8 cellular contexts compared by ENCODE assay signal in genomic region chr17:29929006-29929543, GRCh38. TPM values are rescaled to one million over a fixed set of nuclear protein-coding genes. Genes with fewer than 3 reads are reported as not detected.
DNase-seq lines count a peak whose midpoint lies in the region; ATAC-seq and TF ChIP-seq lines count a peak whose summit lies in the region.

No MANE protein-coding gene starts in this region.

- WGBS in GM23248 (ENCODE audit: low coverage in 1 of 2, low lambda C conversion rate in 2 of 2, missing lambda C conversion rate in 2 of 2), 2 experiments: 1 to 2% methylated on average over 13 of the region's 13 CpGs
- 3% methylated on average over 13 of the region's 13 CpGs for WGBS in mammary epithelial cell (ENCODE audit: low coverage, missing lambda C conversion rate)
- WGBS in testis, 2 donors: 2% methylated on average over 13 of the region's 13 CpGs

- H3K9me3 ChIP-seq in GM23248 (ENCODE audit: low read depth) (no peaks in the 10 kb centered on the region), mammary epithelial cell (replicated peaks; ENCODE audit: insufficient read depth, low read length) (no peaks in the 10 kb centered on the region), testis (no peaks in the 10 kb centered on the region)

- H3K4me1 ChIP-seq in GM23248 (ENCODE audit: insufficient read depth) (peaks cover 20% of the 10 kb centered on the region), mammary epithelial cell (ENCODE audit: insufficient read depth, low read length) (peaks cover 17% of the 10 kb centered on the region), testis (peaks cover 10% of the 10 kb centered on the region)

- no peaks in the 10 kb centered on the region for H3K27me3 ChIP-seq in GM23248 (replicated peaks; ENCODE audit: insufficient read depth)
- no peaks in the 10 kb centered on the region for H3K27me3 ChIP-seq in mammary epithelial cell (ENCODE audit: insufficient read depth, low read length)
- no peaks in the 10 kb centered on the region for H3K27me3 ChIP-seq in layer of hippocampus (ENCODE audit: control insufficient read depth, insufficient read depth, low read length)
- H3K27me3 ChIP-seq in testis: no peaks in the 10 kb centered on the region

- intact Hi-C loops in mammary epithelial cell (cut with micrococcal nuclease) (no loop called here), testis (cut with DNase I; ENCODE audit: low total_unique reads) (loop anchor here (10.0 kb wide), 1 partner anchor 124 kb away; no protein-coding TSS in a partner anchor)

- H3K27ac ChIP-seq in GM23248: peak overlapping the region; percentile 55
- peak overlapping the region; percentile 67 for H3K27ac ChIP-seq in mammary epithelial cell (ENCODE audit: insufficient read depth, low read depth, low read length)
- peak overlapping the region; percentile 96 for H3K27ac ChIP-seq in layer of hippocampus (ENCODE audit: low read depth, low read length)
- peak overlapping the region; percentile 83 to 91 for H3K27ac ChIP-seq in testis

- no peaks in the 10 kb centered on the region for H4K20me1 ChIP-seq in GM23248 (ENCODE audit: insufficient read depth)
- no peaks in the 10 kb centered on the region for H4K20me1 ChIP-seq in mammary epithelial cell (ENCODE audit: insufficient read depth, low read length)

- H3K4me3 ChIP-seq in GM23248 (peak overlapping the region; percentile 80), mammary epithelial cell (replicated peaks in 1 of 3; ENCODE audit: insufficient read depth in 1 of 3, low read depth in 2 of 3, low read length in 3 of 3) (peak overlapping the region; percentile 62 to 99 (median 82)), testis (peak overlapping the region; percentile 94 to 98)

- DNase-seq in Ammon's horn (ENCODE audit: low spot score) (peak; percentile 13), GM23248 (peak; percentile 72), NOMO-1 treated with DMSO at 0.1 percent for 48 hours (lab: John Stamatoyannopoulos, UW; ENCODE audit: unreplicated experiment) (peak; percentile 37), mammary epithelial cell (peak; percentile 52), testis (no peak)

- H3K79me2 ChIP-seq in GM23248 (ENCODE audit: insufficient read depth): peaks cover 58% of the 10 kb centered on the region
- peaks cover 58% of the 10 kb centered on the region for H3K79me2 ChIP-seq in mammary epithelial cell (ENCODE audit: insufficient read depth, low read length)

- CTCF ChIA-PET in mammary epithelial cell (lab: Charles Lee; ENCODE audit: low non-redundant PET): no interaction called here

- peak overlapping the region; percentile 93 for H3K4me2 ChIP-seq in GM23248 (ENCODE audit: unreplicated experiment)
- peak overlapping the region; percentile 93 for H3K4me2 ChIP-seq in mammary epithelial cell (ENCODE audit: insufficient read depth, low read depth, low read length)

- H3K9me2 ChIP-seq in GM23248 (ENCODE audit: insufficient read depth): no peaks in the 10 kb centered on the region

- in situ Hi-C loops in GM23248 (cut with MboI): no loop called here
- in situ Hi-C loops in mammary epithelial cell (cut with MboI; ENCODE audit: low sequenced_read_pairs in 2 of 2): loop anchor here (5.0 to 25.0 kb wide), 2 partner anchors 122 to 292 kb away; no protein-coding TSS in a partner anchor

- H3F3A ChIP-seq in GM23248 (ENCODE audit: insufficient read depth): peaks cover 10% of the 10 kb centered on the region; the same call in 1 of the 2 replicates

- dilution Hi-C loops in mammary epithelial cell (cut with HindIII; ENCODE audit: low sequenced_read_pairs): no loop called here

- H2AFZ ChIP-seq in GM23248 (peak overlapping the region; percentile 96), mammary epithelial cell (ENCODE audit: low read depth, low read length) (peak overlapping the region; percentile 87)

- ATAC-seq in HG03139 (IDR thresholded peaks at IDR 0.05; ENCODE audit: unreplicated experiment) (no peak), HG03565 (IDR thresholded peaks at IDR 0.05; ENCODE audit: unreplicated experiment) (no peak)

- H3K9ac ChIP-seq in GM23248 (peak overlapping the region; percentile 76), mammary epithelial cell (ENCODE audit: insufficient read depth, low read length) (peak overlapping the region; percentile 79)

- BruUV-seq in mammary epithelial cell (replicated peaks; lab: Mats Ljungman, UMichigan): no TSS peak

- TF ChIP-seq CTCF in mammary epithelial cell (conservative IDR thresholded peaks at IDR 0.05 in 1 of 2, IDR thresholded peaks at IDR 0.05 in 1 of 2; ENCODE audit: extremely low read depth in 1 of 2, insufficient read depth in 1 of 2, low read depth in 1 of 2, low read length in 2 of 2): no peak
- TF ChIP-seq CTCF in testis (IDR thresholded peaks at IDR 0.05): no peak

- TF ChIP-seq POLR2A in testis (IDR thresholded peaks at IDR 0.05): no peak

- H3K36me3 ChIP-seq in GM23248 (ENCODE audit: low read depth): no peaks in the 10 kb centered on the region
- peaks cover 3% of the 10 kb centered on the region for H3K36me3 ChIP-seq in mammary epithelial cell (ENCODE audit: insufficient read depth, low read length)
- no peaks in the 10 kb centered on the region for H3K36me3 ChIP-seq in testis (ENCODE audit: low read depth, missing control alignments)

RNA-seq across cellular contexts. Expression of gene SSH2, which starts 1.0 kb away (rescaled TPM):
- 8.3 and 9.7 TPM in 2 replicates for total RNA-seq in GM23248 (2014; rRNA removed; shearing (Covaris generic))
- polyA plus RNA-seq in GM23248 (2016; fragmentation: Nextera tagmentation; extraction: Ambion mirVana) (16.3 and 18.9 TPM in 2 replicates), mammary epithelial cell (14.3 TPM), testis (ENCODE audit: insufficient read depth, low read depth, low replicate concordance) (62.3 TPM)
- total RNA-seq in mammary epithelial cell (10 to 100 TPM; 14.7 to 30.1 TPM), testis (10 to 100 TPM; 31.0 to 37.4 TPM)
- polyA minus RNA-seq in mammary epithelial cell: 47.9 TPM

RNA-seq across cellular contexts. Expression of gene EFCAB5, which starts 12.4 kb away (rescaled TPM):
- not detected in 2 replicates for total RNA-seq in GM23248 (2014; rRNA removed; shearing (Covaris generic))
- polyA plus RNA-seq in GM23248 (2016; fragmentation: Nextera tagmentation; extraction: Ambion mirVana) (0.41 and 0.62 TPM in 2 replicates), mammary epithelial cell (0.17 TPM), testis (ENCODE audit: insufficient read depth, low read depth, low replicate concordance) (23.0 TPM)
- total RNA-seq in mammary epithelial cell (under 1 TPM in 1 of 2 donors, not detected in 1; 0.33 TPM), testis (10 to 100 TPM; 11.7 to 15.1 TPM)
- not detected for polyA minus RNA-seq in mammary epithelial cell

Comparison
In these comparisons a context has a peak if more than half of its experiments do, and no peak if none do; other contexts are left out.
1. RNA of gene EFCAB5, which starts 12.4 kb away (total RNA-seq): 11.7 to 15.1 TPM in testis; 0.33 TPM in mammary epithelial cell and not detected in GM23248; every median in the first group is over 4 times any median in the second.
2. Peak in every context shown above with its lines, with median percentiles within 50 percentile points of each other: H3K27ac ChIP-seq and H3K4me3 ChIP-seq.